ENCODE assay signal across 18 cellular contexts in genomic region chr5:75522542-75522941, GRCh38. TPM values are rescaled to one million over a fixed set of nuclear protein-coding genes. Genes with fewer than 3 reads are reported as not detected.
DNase-seq lines count a peak whose midpoint lies in the region; ATAC-seq, FAIRE-seq and TF ChIP-seq lines count a peak whose summit lies in the region.
"Had no signal": no experiment of that assay in that cellular context is flagged by ENCODE, and none has a peak within 500 bp of the region (broad histone marks: within the 10 kb centered on the region; RNA-seq: fewer than 3 reads in every experiment).

No MANE protein-coding gene starts in this region.

- H3K4me3 Mint-ChIP-seq in stimulated activated naive CD8-positive, alpha-beta T cell treated with anti-CD3 and anti-CD28 coated beads, Interleukin-15, Interleukin-2, amounts not matched to agents 100 ng/mL and 50 ng/mL, for 24 hours, result no peak overlapping the region

- no peak overlapping the region for H3K4me3 ChIP-seq in RWPE2 (ENCODE audit: severe bottlenecking)
- H3K4me3 ChIP-seq in bronchial epithelial cell (ENCODE audit: low read depth, low read length), result no peak overlapping the region

- TF ChIP-seq CTCF in RWPE2 (IDR thresholded peaks at IDR 0.05; ENCODE audit: poor library complexity, severe bottlenecking) (no peak), bronchial epithelial cell (IDR thresholded peaks at IDR 0.05; ENCODE audit: insufficient read depth, low read length, severe bottlenecking) (no peak), foreskin keratinocyte (conservative IDR thresholded peaks at IDR 0.05) (no peak)

- H3K27me3 ChIP-seq in RWPE2 (ENCODE audit: insufficient read depth, poor library complexity, severe bottlenecking) (no peaks in the 10 kb centered on the region), bronchial epithelial cell (ENCODE audit: control insufficient read depth, insufficient read depth, low read length) (no peaks in the 10 kb centered on the region), foreskin keratinocyte (no peaks in the 10 kb centered on the region)

- H3K27me3 Mint-ChIP-seq in stimulated activated naive CD8-positive, alpha-beta T cell treated with anti-CD3 and anti-CD28 coated beads, Interleukin-15, Interleukin-2, amounts not matched to agents 100 ng/mL and 50 ng/mL, for 24 hours, result no peaks in the 10 kb centered on the region

- H3K36me3 ChIP-seq in RWPE2 (ENCODE audit: low read depth), result peaks cover 17% of the 10 kb centered on the region
- no peaks in the 10 kb centered on the region for H3K36me3 ChIP-seq in bronchial epithelial cell (ENCODE audit: control insufficient read depth, insufficient read depth, low read length)

- intact Hi-C loops in left colon (cut with DNase I, micrococcal nuclease), result no loop called here

- no peak for DNase-seq in stimulated activated naive CD8-positive, alpha-beta T cell treated with anti-CD3 and anti-CD28 coated beads, Interleukin-15, Interleukin-2, amounts not matched to agents 100 U/mL and 50 U/mL, for 24 hours
- DNase-seq in RWPE2 (ENCODE audit: low spot score), result no peak
- peak; percentile 25 for DNase-seq in bronchial epithelial cell (ENCODE audit: low read depth)
- no peak for DNase-seq in left colon
- DNase-seq in foreskin keratinocyte, result no peak
- DNase-seq: AML-193, DMS79, H7, NCI-H1092 treated with DMSO at 0.1 percent for 48 hours, NCI-H2081, NCI-H2171 treated with DMSO at 0.1 percent for 48 hours, NCI-H446, OCI-M1, SHP77, SK-N-SH had no signal

- H3K27ac ChIP-seq in RWPE2 (ENCODE audit: poor library complexity, severe bottlenecking) (peak overlapping the region; percentile 20), foreskin keratinocyte (no peak overlapping the region)
- H3K27ac ChIP-seq: C4-2B had no signal

- peaks cover 16% of the 10 kb centered on the region for H3K9me3 ChIP-seq in RWPE2 (ENCODE audit: severe bottlenecking)

- peaks cover 47% of the 10 kb centered on the region for H3K36me3 Mint-ChIP-seq in stimulated activated naive CD8-positive, alpha-beta T cell treated with anti-CD3 and anti-CD28 coated beads, Interleukin-15, Interleukin-2, amounts not matched to agents 100 ng/mL and 50 ng/mL, for 24 hours (ENCODE audit: low read depth)

- FAIRE-seq in bronchial epithelial cell (lab: Jason Lieb, UNC), result no peak

- peaks cover 15% of the 10 kb centered on the region for H3K4me1 ChIP-seq in RWPE2 (ENCODE audit: insufficient read depth, poor library complexity, severe bottlenecking)
- peaks cover 29% of the 10 kb centered on the region for H3K4me1 ChIP-seq in foreskin keratinocyte

- peaks cover 13% of the 10 kb centered on the region for H3K9me3 Mint-ChIP-seq in stimulated activated naive CD8-positive, alpha-beta T cell treated with anti-CD3 and anti-CD28 coated beads, Interleukin-15, Interleukin-2, amounts not matched to agents 100 ng/mL and 50 ng/mL, for 24 hours

- no peak for ATAC-seq in stimulated activated naive CD8-positive, alpha-beta T cell treated with anti-CD3 and anti-CD28 coated beads, Interleukin-15, Interleukin-2, amounts not matched to agents 100 U/mL and 50 U/mL, for 24 hours
- ATAC-seq in RWPE2 (ENCODE audit: low read depth) (no peak), HG02852 (IDR thresholded peaks at IDR 0.05; ENCODE audit: unreplicated experiment) (no peak), left colon (no peak), foreskin keratinocyte (no peak)

- peak overlapping the region; percentile 95 for H3K27ac Mint-ChIP-seq in stimulated activated naive CD8-positive, alpha-beta T cell treated with anti-CD3 and anti-CD28 coated beads, Interleukin-15, Interleukin-2, amounts not matched to agents 100 ng/mL and 50 ng/mL, for 24 hours

- H3K4me1 Mint-ChIP-seq in stimulated activated naive CD8-positive, alpha-beta T cell treated with anti-CD3 and anti-CD28 coated beads, Interleukin-15, Interleukin-2, amounts not matched to agents 100 ng/mL and 50 ng/mL, for 24 hours (ENCODE audit: low read depth), result peaks cover 82% of the 10 kb centered on the region

RNA-seq across cellular contexts. Expression of gene POLK, which starts 10.9 kb away (rescaled TPM):
- total RNA-seq in bronchial epithelial cell (22.4 and 23.8 TPM in 2 replicates), left colon (10 to 100 TPM; 13.8 to 16.3 TPM), foreskin keratinocyte (20.1 and 20.8 TPM in 2 replicates)
- polyA plus RNA-seq in foreskin keratinocyte, result 2.3 and 2.9 TPM in 2 replicates

RNA-seq across cellular contexts. Expression of gene CERT1, which starts 11.1 kb away (rescaled TPM):
- total RNA-seq in bronchial epithelial cell, result 20.5 and 25.3 TPM in 2 replicates
- total RNA-seq in left colon, result 10 to 100 TPM; 35.9 to 41.2 TPM
- total RNA-seq in foreskin keratinocyte, result 18.3 and 24.7 TPM in 2 replicates
- polyA plus RNA-seq in foreskin keratinocyte, result 4.5 and 7.4 TPM in 2 replicates
